In genomic region chr9:77892171-77892570, GRCh38 we compare ENCODE assay signal across 1 cellular context.
TF ChIP-seq lines count a peak whose summit lies in the region.

No MANE protein-coding gene starts in this region.

TF ChIP-seq in SK-N-SH, 30 proteins besides CTCF, POLR2A, EP300 and RAD21 (continued from another document):
- TF ChIP-seq RFX5 (IDR thresholded peaks at IDR 0.05; ENCODE audit: low read length) = no peak
